Comparison of ENCODE assay signal across 9 cellular contexts in genomic region chr2:44564752-44565151, GRCh38.
"Had no signal": no experiment of that assay in that cellular context is flagged by ENCODE, and none has a peak within 500 bp of the region (broad histone marks: within the 10 kb centered on the region; RNA-seq: fewer than 3 reads in every experiment).

No MANE protein-coding gene starts in this region.

- H3K9ac ChIP-seq: GM23248 had no signal

- H3K9me3 ChIP-seq: HAP-1 had no signal

- FAIRE-seq: K562 had no signal

- DNase-seq: GM23248, GOT3, H7, HFFc6, IMR-90, KG1 had no signal

- H3K4me3 ChIP-seq: GM23248, HAP-1, K562 had no signal

- H3K27ac ChIP-seq: GM23248 had no signal

- ATAC-seq: HCT116, K562 had no signal

- H3K36me3 ChIP-seq: HAP-1 had no signal
